11 cellular contexts compared by ENCODE assay signal in genomic region chrX:18574591-18574990, GRCh38.
DNase-seq lines count a peak whose midpoint lies in the region; ATAC-seq and TF ChIP-seq lines count a peak whose summit lies in the region.
"Had no signal": no experiment of that assay in that cellular context is flagged by ENCODE, and none has a peak within 500 bp of the region (broad histone marks: within the 10 kb centered on the region; RNA-seq: fewer than 3 reads in every experiment).

No MANE protein-coding gene starts in this region.

- intact Hi-C loops in psoas muscle (cut with DNase I), result no loop called here

- H3K4me1 ChIP-seq in psoas muscle, result no peaks in the 10 kb centered on the region

- H3K4me3 ChIP-seq in fibroblast of pulmonary artery (replicated peaks; ENCODE audit: low read depth, low read length), result no peak overlapping the region
- no peak overlapping the region for H3K4me3 ChIP-seq in psoas muscle

- H3K27me3 ChIP-seq in psoas muscle (ENCODE audit: insufficient read depth in 3 of 3, low read length in 2 of 3), result no peaks in the 10 kb centered on the region

- TF ChIP-seq CTCF in fibroblast of pulmonary artery (IDR thresholded peaks at IDR 0.05; ENCODE audit: low read length, missing control alignments) (no peak), psoas muscle (IDR thresholded peaks at IDR 0.05) (no peak)

- no peaks in the 10 kb centered on the region for H3K36me3 ChIP-seq in psoas muscle (ENCODE audit: insufficient read depth in 1 of 2, low read depth in 1 of 2)

- no peaks in the 10 kb centered on the region for H3K9me3 ChIP-seq in psoas muscle

- DNase-seq in DMS 273 treated with DMSO at 0.1 percent for 48 hours (lab: John Stamatoyannopoulos, UW) (peak; percentile 84), RKO (ENCODE audit: low spot score) (peak; percentile 4), fibroblast of pulmonary artery (ENCODE audit: low read depth) (peak; percentile 66), psoas muscle (peak; percentile 25 to 53), T-helper 2 cell (no peak)
- no peak for DNase-seq in stimulated activated CD4-positive, alpha-beta T cell treated with anti-CD3 and anti-CD28 coated beads, Interleukin-4, amount 100 ng/mL, for 24 hours
- no peak for DNase-seq in NK-92 treated with Interleukin-12 subunit alpha and Interleukin-12 subunit beta, amount 100 ng/mL, for 24 hours (lab: John Stamatoyannopoulos, UW)
- DNase-seq: DMS153, H9, NCI-H1417 treated with DMSO at 0.1 percent for 48 hours had no signal

- no peak overlapping the region for H3K27ac ChIP-seq in psoas muscle

- peak in 1 of 4 donors; percentile 24 for ATAC-seq in psoas muscle
- ATAC-seq in GM19452 (IDR thresholded peaks at IDR 0.05; ENCODE audit: unreplicated experiment), result no peak

- WGBS in psoas muscle, 3 donors, result 68 to 69% (median 68%) methylated on average over 3 of the region's 3 CpGs

Comparison
In these comparisons a context has a peak if more than half of its experiments do, and no peak if none do; other contexts are left out.
1. DNase-seq: peak in DMS 273 treated with DMSO at 0.1 percent for 48 hours (single experiment), RKO (single experiment), fibroblast of pulmonary artery (single experiment) and psoas muscle (2 of 2); none in stimulated activated CD4-positive, alpha-beta T cell treated with anti-CD3 and anti-CD28 coated beads, Interleukin-4, amount 100 ng/mL, for 24 hours (single experiment), NK-92 treated with Interleukin-12 subunit alpha and Interleukin-12 subunit beta, amount 100 ng/mL, for 24 hours (single experiment) and T-helper 2 cell (0 of 5).